Comparison of ENCODE assay signal across 1 cellular context in genomic region chr4:2468464-2469191, GRCh38.
TF ChIP-seq lines count a peak whose summit lies in the region.

Gene RNF4, plus strand, starts transcription at chr4:2469106. Its CDS starts 21,388 bp downstream, at chr4:2490494.

TF ChIP-seq in K562, 482 proteins besides CTCF, POLR2A, EP300 and RAD21 (continued from another document and continues in another):
- TF ChIP-seq PRDM10 (IDR thresholded peaks at IDR 0.05; ENCODE audit: partially characterized antibody) (peak; percentile 18), ZBED1 (IDR thresholded peaks at IDR 0.05) (no peak), MAFK (IDR thresholded peaks at IDR 0.05; ENCODE audit: low read length) (no peak), RBM17 (IDR thresholded peaks at IDR 0.05; ENCODE audit: borderline replicate concordance, low read depth, low read length) (no peak), ETS2 (tag; IDR thresholded peaks at IDR 0.05; ENCODE audit: borderline replicate concordance, poor library complexity, severe bottlenecking) (no peak), ZNF224 (CRISPR knock-in tag; IDR thresholded peaks at IDR 0.05) (no peak), MCM5 (IDR thresholded peaks at IDR 0.05; ENCODE audit: low read depth) (no peak), ZFP1 (CRISPR knock-in tag; IDR thresholded peaks at IDR 0.05) (no peak), MBD2 (IDR thresholded peaks at IDR 0.05; ENCODE audit: borderline replicate concordance, low read depth) (peak; percentile 62; the same call in 1 of the 2 replicates), ZNF398 (CRISPR knock-in tag; IDR thresholded peaks at IDR 0.05) (no peak), PTTG1 (tag; IDR thresholded peaks at IDR 0.05; ENCODE audit: low read depth) (no peak), TCFL5 (CRISPR knock-in tag; conservative IDR thresholded peaks at IDR 0.05) (no peak), KDM5B (IDR thresholded peaks at IDR 0.05; ENCODE audit: insufficient replicate concordance, low read depth, low read length) (no peak), BHLHE40 (IDR thresholded peaks at IDR 0.05; ENCODE audit: low read length) (peak; percentile 80), MGA (IDR thresholded peaks at IDR 0.05) (peak; percentile 99), ZNF217 (CRISPR knock-in tag; IDR thresholded peaks at IDR 0.05) (no peak), ARNT (IDR thresholded peaks at IDR 0.05) (no peak), PYGO2 (tag; IDR thresholded peaks at IDR 0.05) (no peak), CLOCK (CRISPR knock-in tag; IDR thresholded peaks at IDR 0.05; ENCODE audit: borderline replicate concordance) (no peak), SAFB2 (IDR thresholded peaks at IDR 0.05; ENCODE audit: borderline replicate concordance, low read depth, low read length, severe bottlenecking) (no peak), ATF1 (CRISPR knock-in tag; IDR thresholded peaks at IDR 0.05) (no peak), ATF1 (tag; IDR thresholded peaks at IDR 0.05) (peak; percentile 81), ZKSCAN1 (IDR thresholded peaks at IDR 0.05; ENCODE audit: low read depth, low read length) (peak; percentile 47; the same call in 1 of the 2 replicates), MED1 (CRISPR knock-in tag; IDR thresholded peaks at IDR 0.05; ENCODE audit: borderline replicate concordance) (no peak), SLC30A9 (CRISPR knock-in tag; IDR thresholded peaks at IDR 0.05) (no peak), TARDBP (IDR thresholded peaks at IDR 0.05) (no peak), ATF2 (CRISPR knock-in tag; IDR thresholded peaks at IDR 0.05) (no peak), ARID3B (CRISPR knock-in tag; IDR thresholded peaks at IDR 0.05; ENCODE audit: borderline replicate concordance) (no peak), KHSRP (IDR thresholded peaks at IDR 0.05) (no peak), HOMEZ (CRISPR knock-in tag; IDR thresholded peaks at IDR 0.05) (no peak), KLF6 (CRISPR knock-in tag; IDR thresholded peaks at IDR 0.05; ENCODE audit: borderline replicate concordance) (no peak), NR2C2 (CRISPR knock-in tag; IDR thresholded peaks at IDR 0.05) (no peak), NR2C2 (tag; IDR thresholded peaks at IDR 0.05) (peak; percentile 93), PCBP2 (IDR thresholded peaks at IDR 0.05; ENCODE audit: low read depth, low read length, poor library complexity, severe bottlenecking) (no peak), CEBPG (CRISPR knock-in tag; IDR thresholded peaks at IDR 0.05) (no peak), CEBPG (tag; conservative IDR thresholded peaks at IDR 0.05 in 1 of 2, IDR thresholded peaks at IDR 0.05 in 1 of 2) (no peak), FOXA1 (IDR thresholded peaks at IDR 0.05; ENCODE audit: borderline replicate concordance) (no peak)
